Comparison of ENCODE assay signal across 26 cellular contexts in genomic region chr6:15044146-15044882, GRCh38.
"Had no signal": no experiment of that assay in that cellular context is flagged by ENCODE, and none has a peak within 500 bp of the region (broad histone marks: within the 10 kb centered on the region; RNA-seq: fewer than 3 reads in every experiment).

No MANE protein-coding gene starts in this region.

- H3K36me3 Mint-ChIP-seq: activated naive CD4-positive, alpha-beta T cell treated with anti-CD3 and anti-CD28 coated beads, Interleukin-2, amount 50 U/mL, for 72 hours; mesothelial cell of epicardium; naive B cell had no signal

- H3K9me3 Mint-ChIP-seq: activated CD4-positive, alpha-beta memory T cell treated with anti-CD3 and anti-CD28 coated beads, Interleukin-2, amount 10 ng/mL, durations not matched to agents 7 days and 5 days; activated CD4-positive, alpha-beta T cell treated with anti-CD3 and anti-CD28 coated beads, Interleukin-2, amount 10 ng/mL, durations not matched to agents 7 days and 5 days; activated naive CD4-positive, alpha-beta T cell treated with anti-CD3 and anti-CD28 coated beads, Interleukin-2, amount 50 U/mL, for 72 hours; activated T-cell treated with anti-CD3 and anti-CD28 coated beads, Interleukin-2, amount 50 U/mL, for 24 hours; activated T-helper 17 cell treated with anti-CD3 and anti-CD28 coated beads, Interleukin-2, amount 50 U/mL, for 72 hours; mesothelial cell of epicardium; naive B cell had no signal

- H3K27me3 Mint-ChIP-seq: activated CD4-positive, alpha-beta T cell treated with anti-CD3 and anti-CD28 coated beads, Interleukin-2, amount 10 ng/mL, durations not matched to agents 7 days and 5 days; activated T-cell treated with anti-CD3 and anti-CD28 coated beads, Interleukin-2, amount 50 U/mL, for 24 hours; activated T-helper 17 cell treated with anti-CD3 and anti-CD28 coated beads, Interleukin-2, amount 50 U/mL, for 72 hours; naive B cell had no signal

- H3K4me3 Mint-ChIP-seq: activated CD4-positive, alpha-beta memory T cell treated with anti-CD3 and anti-CD28 coated beads, Interleukin-2, amount 10 ng/mL, durations not matched to agents 7 days and 5 days; activated CD4-positive, alpha-beta T cell treated with anti-CD3 and anti-CD28 coated beads, Interleukin-2, amount 10 ng/mL, durations not matched to agents 7 days and 5 days; activated T-cell treated with anti-CD3 and anti-CD28 coated beads, Interleukin-2, amount 50 U/mL, for 24 hours; activated T-helper 17 cell treated with anti-CD3 and anti-CD28 coated beads, Interleukin-2, amount 50 U/mL, for 72 hours; mesothelial cell of epicardium; naive B cell had no signal

- H3K27ac Mint-ChIP-seq: activated CD4-positive, alpha-beta memory T cell treated with anti-CD3 and anti-CD28 coated beads, Interleukin-2, amount 10 ng/mL, durations not matched to agents 7 days and 5 days; activated CD4-positive, alpha-beta T cell treated with anti-CD3 and anti-CD28 coated beads, Interleukin-2, amount 10 ng/mL, durations not matched to agents 7 days and 5 days; activated naive CD4-positive, alpha-beta T cell treated with anti-CD3 and anti-CD28 coated beads, Interleukin-2, amount 50 U/mL, for 72 hours; activated T-cell treated with anti-CD3 and anti-CD28 coated beads, Interleukin-2, amount 50 U/mL, for 24 hours; activated T-helper 17 cell treated with anti-CD3 and anti-CD28 coated beads, Interleukin-2, amount 50 U/mL, for 72 hours; mesothelial cell of epicardium had no signal

- ATAC-seq: activated naive CD4-positive, alpha-beta T cell treated with anti-CD3 and anti-CD28 coated beads, Interleukin-2, amount 50 U/mL, for 72 hours; activated T-helper 17 cell treated with anti-CD3 and anti-CD28 coated beads, Interleukin-2, amount 50 U/mL, for 72 hours; gastroesophageal sphincter; left colon; psoas muscle had no signal

- FAIRE-seq: bronchial epithelial cell, colon, kidney had no signal

- H3K27ac ChIP-seq: gastroesophageal sphincter, parathyroid adenoma, psoas muscle, spleen, tibial nerve had no signal

- H3K4me1 Mint-ChIP-seq: activated CD4-positive, alpha-beta memory T cell treated with anti-CD3 and anti-CD28 coated beads, Interleukin-2, amount 10 ng/mL, durations not matched to agents 7 days and 5 days; activated T-helper 17 cell treated with anti-CD3 and anti-CD28 coated beads, Interleukin-2, amount 50 U/mL, for 72 hours had no signal

- H3K9me3 ChIP-seq: gastroesophageal sphincter, psoas muscle, spleen, tibial nerve had no signal

- H3K36me3 ChIP-seq: gastroesophageal sphincter, spleen, tibial nerve had no signal

- H3K27me3 ChIP-seq: gastroesophageal sphincter, spleen, tibial nerve had no signal

- H3K4me1 ChIP-seq: gastroesophageal sphincter, parathyroid adenoma, psoas muscle, tibial nerve had no signal

- H3K4me3 ChIP-seq: gastroesophageal sphincter, psoas muscle, spleen, tibial nerve had no signal

- DNase-seq: activated CD4-positive, alpha-beta memory T cell treated with anti-CD3 and anti-CD28 coated beads, Interleukin-2, amount 10 ng/mL, durations not matched to agents 7 days and 5 days; activated CD4-positive, alpha-beta T cell treated with anti-CD3 and anti-CD28 coated beads for 1 hour; activated CD4-positive, alpha-beta T cell treated with anti-CD3 and anti-CD28 coated beads, Interleukin-2, amount 10 ng/mL, durations not matched to agents 7 days and 5 days; activated CD8-positive, alpha-beta memory T cell treated with anti-CD3 and anti-CD28 coated beads, Interleukin-2, amount 50 U/mL, for 48 hours; activated gamma-delta T cell treated with Interleukin-2 at 50 U/mL for 16 hours; activated T-cell treated with anti-CD3 and anti-CD28 coated beads, Interleukin-2, amount 50 U/mL, for 24 hours; effector CD8-positive, alpha-beta T cell; head of caudate nucleus; hippocampal formation; kidney; left colon; mammary epithelial cell; naive B cell; nucleus accumbens; psoas muscle; spleen; stimulated activated naive CD4-positive, alpha-beta T cell; T-helper 2 cell had no signal
